ENCODE assay signal across 21 cellular contexts in genomic region chr1:176858421-176858916, GRCh38.
DNase-seq lines count a peak whose midpoint lies in the region; ATAC-seq, FAIRE-seq and TF ChIP-seq lines count a peak whose summit lies in the region.
"Had no signal": no experiment of that assay in that cellular context is flagged by ENCODE, and none has a peak within 500 bp of the region (broad histone marks: within the 10 kb centered on the region; RNA-seq: fewer than 3 reads in every experiment).

No MANE protein-coding gene starts in this region.

- H3K4ac ChIP-seq in trophoblast cell (ENCODE audit: low read depth, low read length): no peak overlapping the region

- H3K9me3 ChIP-seq in K562 (replicated peaks; ENCODE audit: control insufficient read depth, insufficient read depth, low read depth, low read length) (no peaks in the 10 kb centered on the region), trophoblast cell (ENCODE audit: insufficient read depth, low read depth, low read length) (no peaks in the 10 kb centered on the region), gastroesophageal sphincter (no peaks in the 10 kb centered on the region)
- H3K9me3 ChIP-seq in naive thymus-derived CD4-positive, alpha-beta T cell (ENCODE audit: control insufficient read depth in 2 of 3, low read length in 3 of 3): no peaks in the 10 kb centered on the region
- H3K9me3 ChIP-seq: SJCRH30 had no signal

- 0 out of 2 replicates have a peak overlapping the region, but pooled peaks have one; percentile 1 for H2AFZ ChIP-seq in K562 (ENCODE audit: low read depth, low read length)
- H2AFZ ChIP-seq in trophoblast cell (ENCODE audit: insufficient read depth, low read length, poor library complexity): no peak overlapping the region

- no peak overlapping the region for H2AK5ac ChIP-seq in trophoblast cell (ENCODE audit: low read length)

- H3K79me2 ChIP-seq in K562 (ENCODE audit: control insufficient read depth, insufficient read depth, low read length) (no peaks in the 10 kb centered on the region), trophoblast cell (ENCODE audit: control insufficient read depth, insufficient read depth, low read length, poor library complexity) (no peaks in the 10 kb centered on the region)

- no peak overlapping the region for H3K18ac ChIP-seq in trophoblast cell (ENCODE audit: low read length)

- peak overlapping the region; percentile 7 for H4K91ac ChIP-seq in trophoblast cell (ENCODE audit: low read depth, low read length)

- H3K9ac ChIP-seq in K562 (ENCODE audit: insufficient read depth in 1 of 2, low read depth in 2 of 2, low read length in 2 of 2) (no peak overlapping the region), trophoblast cell (ENCODE audit: low read length) (no peak overlapping the region)

- H3K14ac ChIP-seq in trophoblast cell (ENCODE audit: low read length): no peak overlapping the region

- DNase-seq in H4 (ENCODE audit: low spot score): peak; percentile 25
- DNase-seq in NCI-H774 (lab: John Stamatoyannopoulos, UW): peak; percentile 47
- DNase-seq in K562 (ENCODE audit: extremely low read depth in 1 of 4, low spot score in 3 of 4): peak in 2 of 4 experiments; percentile 52 to 60
- no peak for DNase-seq in trophoblast cell
- DNase-seq in AG20443 (ENCODE audit: low spot score): no peak
- no peak for DNase-seq in naive thymus-derived CD4-positive, alpha-beta T cell
- DNase-seq: AML-193, Calu3, DMS79, GOT3, HFFc6, MM.1S, NCI-H1105, NCI-H187, NCI-H226, NCI-H526 treated with DMSO at 0.1 percent for 48 hours, SJCRH30, SW 1271 had no signal

- intact Hi-C loops in K562 (cut with micrococcal nuclease): no loop called here
- intact Hi-C loops in naive thymus-derived CD4-positive, alpha-beta T cell (cut with micrococcal nuclease): no loop called here

- no peak overlapping the region; the same call in 1 of the 2 replicates for H3K4me2 ChIP-seq in K562 (ENCODE audit: insufficient read depth, low read length)
- no peak overlapping the region for H3K4me2 ChIP-seq in trophoblast cell (ENCODE audit: low read length)

- no peaks in the 10 kb centered on the region for H3K4me1 Mint-ChIP-seq in naive thymus-derived CD4-positive, alpha-beta T cell

- no peak overlapping the region for H3K4me3 Mint-ChIP-seq in naive thymus-derived CD4-positive, alpha-beta T cell
- H3K4me3 Mint-ChIP-seq: HFFc6 had no signal

- no TSS peak for BruUV-seq in K562 (replicated peaks; lab: Mats Ljungman, UMichigan)

- no peak overlapping the region for H2BK12ac ChIP-seq in trophoblast cell (ENCODE audit: low read length)

- H3K27ac ChIP-seq in K562 (ENCODE audit: extremely low read depth, low read depth, low read length) (no peak overlapping the region), trophoblast cell (ENCODE audit: low read depth, low read length) (no peak overlapping the region), gastroesophageal sphincter (no peak overlapping the region)
- no peak overlapping the region for H3K27ac ChIP-seq in naive thymus-derived CD4-positive, alpha-beta T cell (ENCODE audit: low read depth, low read length)
- H3K27ac ChIP-seq: SJCRH30 had no signal

- H2BK5ac ChIP-seq in trophoblast cell (ENCODE audit: low read depth, low read length, poor library complexity): no peak overlapping the region

- H3K4me1 ChIP-seq in K562 (replicated peaks in 1 of 2; ENCODE audit: control insufficient read depth in 2 of 2, insufficient read depth in 2 of 2, low read length in 2 of 2) (peaks cover 15 to 47% of the 10 kb centered on the region in 2 experiments), trophoblast cell (ENCODE audit: control insufficient read depth in 1 of 2, insufficient read depth in 2 of 2, low read length in 2 of 2) (peaks cover 10 to 14% of the 10 kb centered on the region in 2 experiments), gastroesophageal sphincter (no peaks in the 10 kb centered on the region)
- H3K4me1 ChIP-seq in naive thymus-derived CD4-positive, alpha-beta T cell (ENCODE audit: control insufficient read depth in 2 of 2, insufficient read depth in 2 of 2, low read length in 2 of 2): no peaks in the 10 kb centered on the region
- H3K4me1 ChIP-seq: SJCRH30 had no signal

- no peak overlapping the region for H4K12ac ChIP-seq in trophoblast cell (ENCODE audit: low read depth, low read length)

- peak; percentile 19; the same call in 1 of the 2 replicates for TF ChIP-seq EP300 in K562 (IDR thresholded peaks at IDR 0.05; ENCODE audit: low read length)
- TF ChIP-seq EP300 in gastroesophageal sphincter (IDR thresholded peaks at IDR 0.05): no peak

- POLR2A ChIA-PET in K562 (lab: Yijun Ruan, JAX): no interaction called here
- POLR2A ChIA-PET in naive thymus-derived CD4-positive, alpha-beta T cell (lab: Charles Lee): no interaction called here

- WGBS in K562 (ENCODE audit: insufficient coverage, low coverage, missing lambda C conversion rate): 27% methylated on average over 4 of the region's 4 CpGs
- WGBS in trophoblast cell (ENCODE audit: extremely low coverage, insufficient coverage, insufficient read length): no CpG with 5 or more reads among the region's 4 CpGs
- WGBS in gastroesophageal sphincter (ENCODE audit: low coverage in 1 of 2), 2 donors: 59 to 74% methylated on average over 4 of the region's 4 CpGs

- no peak for TF ChIP-seq RAD21 in K562 (CRISPR knock-in tag; conservative IDR thresholded peaks at IDR 0.05 in 1 of 2, IDR thresholded peaks at IDR 0.05 in 1 of 2)

- peaks cover 0 to 17% (median 6%) of the 10 kb centered on the region in 5 donors for H3K27me3 Mint-ChIP-seq in naive thymus-derived CD4-positive, alpha-beta T cell

- CTCF ChIA-PET in K562 (lab: Yijun Ruan, JAX; ENCODE audit: low intra/inter-chr PET ratio): no interaction called here
- CTCF ChIA-PET in naive thymus-derived CD4-positive, alpha-beta T cell (lab: Charles Lee): no interaction called here

- H3K36me3 Mint-ChIP-seq in naive thymus-derived CD4-positive, alpha-beta T cell: no peaks in the 10 kb centered on the region

- H4K20me1 ChIP-seq in K562 (replicated peaks; ENCODE audit: control insufficient read depth, insufficient read depth, low read length): no peaks in the 10 kb centered on the region

- no peaks in the 10 kb centered on the region for H3K27me3 ChIP-seq in K562 (ENCODE audit: control insufficient read depth in 2 of 2, insufficient read depth in 2 of 2, low read length in 2 of 2)
- H3K27me3 ChIP-seq in trophoblast cell (ENCODE audit: insufficient read depth, low read length): no peaks in the 10 kb centered on the region
- no peaks in the 10 kb centered on the region for H3K27me3 ChIP-seq in gastroesophageal sphincter
- H3K27me3 ChIP-seq in naive thymus-derived CD4-positive, alpha-beta T cell (ENCODE audit: control insufficient read depth in 2 of 2, insufficient read depth in 2 of 2, low read length in 2 of 2): no peaks in the 10 kb centered on the region
- H3K27me3 ChIP-seq: SJCRH30 had no signal

- no peaks in the 10 kb centered on the region for H3K9me1 ChIP-seq in K562 (ENCODE audit: control insufficient read depth, insufficient read depth, low read length)

- no peak overlapping the region for H4K8ac ChIP-seq in trophoblast cell (ENCODE audit: low read depth, low read length)

- H2BK120ac ChIP-seq in trophoblast cell (ENCODE audit: insufficient read depth, low read length, poor library complexity): no peak overlapping the region

- TF ChIP-seq CTCF in K562 (IDR thresholded peaks at IDR 0.05 in 2 of 3, conservative IDR thresholded peaks at IDR 0.05 in 1 of 3; ENCODE audit: insufficient read depth in 2 of 3, low read depth in 1 of 3, low read length in 3 of 3): no peak
- TF ChIP-seq CTCF in gastroesophageal sphincter (IDR thresholded peaks at IDR 0.05): no peak

- H3K4me3 ChIP-seq in K562 (no peak overlapping the region), trophoblast cell (ENCODE audit: low read depth, low read length) (no peak overlapping the region), gastroesophageal sphincter (no peak overlapping the region)
- no peak overlapping the region for H3K4me3 ChIP-seq in naive thymus-derived CD4-positive, alpha-beta T cell (ENCODE audit: low read length)
- H3K4me3 ChIP-seq: SJCRH30 had no signal

- peaks cover 0 to 9% (median 2%) of the 10 kb centered on the region in 11 donors for H3K9me3 Mint-ChIP-seq in naive thymus-derived CD4-positive, alpha-beta T cell

- ATAC-seq in K562 (peak; percentile 83), GM19035 (IDR thresholded peaks at IDR 0.05; ENCODE audit: unreplicated experiment) (no peak), gastroesophageal sphincter (no peak)
- ATAC-seq in naive thymus-derived CD4-positive, alpha-beta T cell: no peak
- ATAC-seq: HepG2 had no signal

- H3K23ac ChIP-seq in trophoblast cell (ENCODE audit: low read length): no peak overlapping the region

- no peak overlapping the region for H3K27ac Mint-ChIP-seq in naive thymus-derived CD4-positive, alpha-beta T cell
- H3K27ac Mint-ChIP-seq: HFFc6 had no signal

- H3K79me1 ChIP-seq in trophoblast cell (ENCODE audit: low read length): peaks cover 4% of the 10 kb centered on the region

- in situ Hi-C loops in K562 (cut with MboI): no loop called here

- FAIRE-seq in K562 (lab: Jason Lieb, UNC): peak; percentile 65
- FAIRE-seq: HepG2 had no signal

- H3K36me3 ChIP-seq in K562 (ENCODE audit: control insufficient read depth, insufficient read depth, low read length): no peaks in the 10 kb centered on the region
- no peaks in the 10 kb centered on the region for H3K36me3 ChIP-seq in trophoblast cell (ENCODE audit: control insufficient read depth in 1 of 2, insufficient read depth in 2 of 2, low read length in 2 of 2)
- H3K36me3 ChIP-seq in gastroesophageal sphincter: no peaks in the 10 kb centered on the region
- no peaks in the 10 kb centered on the region for H3K36me3 ChIP-seq in naive thymus-derived CD4-positive, alpha-beta T cell (ENCODE audit: control insufficient read depth in 2 of 3, insufficient read depth in 3 of 3, low read length in 3 of 3)
- H3K36me3 ChIP-seq: SJCRH30 had no signal

- TF ChIP-seq POLR2A in K562 (conservative IDR thresholded peaks at IDR 0.05) (no peak), gastroesophageal sphincter (IDR thresholded peaks at IDR 0.05) (no peak)

TF ChIP-seq in K562, 482 proteins besides CTCF, POLR2A, EP300 and RAD21 (continues in another document):
- TF ChIP-seq MTA1 (IDR thresholded peaks at IDR 0.05; ENCODE audit: borderline replicate concordance) (0 out of 2 replicates have a peak, but pooled peaks have one; percentile 28), MEF2D (tag; conservative IDR thresholded peaks at IDR 0.05; ENCODE audit: low read depth) (no peak), GATAD2B (IDR thresholded peaks at IDR 0.05; ENCODE audit: borderline replicate concordance) (no peak), CEBPB (tag; IDR thresholded peaks at IDR 0.05) (0 out of 2 replicates have a peak, but pooled peaks have one; percentile 18), BHLHE40 (IDR thresholded peaks at IDR 0.05; ENCODE audit: low read length) (peak; percentile 67), TGIF2 (CRISPR knock-in tag; IDR thresholded peaks at IDR 0.05) (no peak), CCAR2 (IDR thresholded peaks at IDR 0.05; ENCODE audit: low read depth, low read length) (no peak), SRF (CRISPR knock-in tag; IDR thresholded peaks at IDR 0.05) (0 out of 4 replicates have a peak, but pooled peaks of 1 of the 2 experiments have one; percentile 24), SMARCA4 (IDR thresholded peaks at IDR 0.05) (peak; percentile 55; the same call in 1 of the 2 replicates), ZNF316 (IDR thresholded peaks at IDR 0.05) (peak; percentile 94), DPF2 (IDR thresholded peaks at IDR 0.05) (peak; percentile 65)

Comparison
In these comparisons a context has a peak if more than half of its experiments do, and no peak if none do; other contexts are left out.
1. DNase-seq: peak in H4 (single experiment) and NCI-H774 (single experiment); none in trophoblast cell (0 of 2), AG20443 (single experiment) and naive thymus-derived CD4-positive, alpha-beta T cell (0 of 9).